1 cellular context compared by ENCODE assay signal in genomic region chr12:112294793-112295192, GRCh38.
TF ChIP-seq lines count a peak whose summit lies in the region.

No MANE protein-coding gene starts in this region.

TF ChIP-seq in HCT116, 20 proteins besides CTCF, POLR2A, EP300 and RAD21 (continued from another document):
- TF ChIP-seq REST (IDR thresholded peaks at IDR 0.05; ENCODE audit: low read depth) (no peak), ZFX (IDR thresholded peaks at IDR 0.05) (no peak), JUND (IDR thresholded peaks at IDR 0.05) (no peak), MAX (IDR thresholded peaks at IDR 0.05) (no peak), CEBPB (IDR thresholded peaks at IDR 0.05; ENCODE audit: low read depth) (no peak), EZH2phosphoT487 (IDR thresholded peaks at IDR 0.05; ENCODE audit: borderline replicate concordance) (no peak), EZH2 (IDR thresholded peaks at IDR 0.05) (no peak), ELF1 (IDR thresholded peaks at IDR 0.05; ENCODE audit: borderline replicate concordance, low read depth) (no peak), YY1 (IDR thresholded peaks at IDR 0.05; ENCODE audit: extremely low read depth, insufficient replicate concordance, low read depth, low read length) (no peak), SP1 (IDR thresholded peaks at IDR 0.05; ENCODE audit: low read depth) (no peak), SRF (IDR thresholded peaks at IDR 0.05; ENCODE audit: low read depth) (no peak), POLR2AphosphoS5 (IDR thresholded peaks at IDR 0.05; ENCODE audit: low read depth, low read length) (no peak), TCF7L2 (IDR thresholded peaks at IDR 0.05; ENCODE audit: borderline replicate concordance, extremely low read depth, insufficient read depth, insufficient read length) (no peak)
- TF ChIP-seq, protein P1, sequence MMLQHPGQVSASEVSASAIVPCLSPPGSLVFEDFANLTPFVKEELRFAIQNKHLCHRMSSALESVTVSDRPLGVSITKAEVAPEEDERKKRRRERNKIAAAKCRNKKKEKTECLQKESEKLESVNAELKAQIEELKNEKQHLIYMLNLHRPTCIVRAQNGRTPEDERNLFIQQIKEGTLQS (IDR thresholded peaks at IDR 0.05), result no peak
